ENCODE assay signal across 18 cellular contexts in the genomic region with DNA sequence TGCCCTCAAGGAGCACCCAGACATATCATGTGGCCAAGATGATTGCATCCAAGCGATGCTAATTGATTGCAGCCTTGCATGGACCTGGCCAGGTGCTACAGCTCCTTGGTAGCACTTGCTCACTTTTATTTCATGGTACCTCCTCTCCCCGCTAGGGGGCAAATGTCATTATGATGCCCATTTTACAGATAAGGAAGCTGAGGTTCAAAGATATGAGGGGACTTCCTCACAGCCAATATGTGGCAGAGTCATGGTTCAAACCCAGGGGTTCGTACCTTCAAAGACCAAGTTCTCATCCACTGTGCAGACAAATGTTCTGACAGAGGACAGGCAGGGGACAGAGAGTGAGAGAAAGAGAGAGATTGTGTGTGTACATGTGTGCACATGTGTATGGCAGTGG. TPM values are rescaled to one million over a fixed set of nuclear protein-coding genes. Genes with fewer than 3 reads are reported as not detected.
DNase-seq lines count a peak whose midpoint lies in the region; ATAC-seq, FAIRE-seq and TF ChIP-seq lines count a peak whose summit lies in the region.
"Had no signal": no experiment of that assay in that cellular context is flagged by ENCODE, and none has a peak within 500 bp of the region (broad histone marks: within the 10 kb centered on the region; RNA-seq: fewer than 3 reads in every experiment).

No MANE protein-coding gene starts in this region.

- BruUV-seq in GM12878 (replicated peaks; lab: Mats Ljungman, UMichigan), result no TSS peak

- no peak for FAIRE-seq in GM12878 (lab: Jason Lieb, UNC)
- no peak for FAIRE-seq in frontal cortex (lab: Jason Lieb, UNC)

- TF ChIP-seq RAD21 in GM12878 (IDR thresholded peaks at IDR 0.05; ENCODE audit: insufficient read depth, low read depth, low read length), result no peak

- SMC1A ChIA-PET in GM12878 (lab: Charles Lee; ENCODE audit: uncharacterized antibody, unreplicated experiment), result interaction anchor here (0.6 to 1.2 kb wide), 7 partner anchors 14 to 187 kb away, joined by 3 to 7 read pairs (median 4); partner anchors contain the start of gene KCNMB1

- no peak for TF ChIP-seq EP300 in GM12878 (IDR thresholded peaks at IDR 0.05; ENCODE audit: borderline replicate concordance in 1 of 2, control insufficient read depth in 1 of 2, low read depth in 2 of 2, low read length in 2 of 2)

- intact Hi-C loops in GM12878 (cut with micrococcal nuclease; ENCODE audit: unreplicated experiment), result no loop called here
- intact Hi-C loops in posterior vena cava (cut with DNase I), result loop anchor here in 1 of 2 donors (10.0 kb wide), 1 partner anchor 136 kb away; no protein-coding TSS in a partner anchor

- in situ Hi-C loops in GM12878 (cut with MboI), result no loop called here

- H3K9me3 ChIP-seq in CD4-positive, CD25-positive, alpha-beta regulatory T cell (ENCODE audit: control insufficient read depth in 2 of 2, low read length in 2 of 2), result no peaks in the 10 kb centered on the region
- H3K9me3 ChIP-seq in GM12878 (replicated peaks; ENCODE audit: control insufficient read depth, insufficient read depth, low read length), result no peaks in the 10 kb centered on the region
- H3K9me3 ChIP-seq: BLaER1 treated with 17β-estradiol and CSF1 and Interleukin-3, amounts not matched to agents 10 nM and 100 nM; suprapubic skin had no signal

- no peaks in the 10 kb centered on the region for H3K36me3 Mint-ChIP-seq in CD4-positive, CD25-positive, alpha-beta regulatory T cell
- H3K36me3 Mint-ChIP-seq: activated naive CD4-positive, alpha-beta T cell treated with anti-CD3 and anti-CD28 coated beads, Interleukin-2, amount 10 ng/mL, durations not matched to agents 7 days and 5 days; brain had no signal

- 0% methylated on average over 3 of the region's 3 CpGs for WGBS in GM12878 (ENCODE audit: insufficient coverage, insufficient replicate concordance, low lambda C conversion rate, missing lambda C conversion rate)

- no peaks in the 10 kb centered on the region for H3K36me3 ChIP-seq in CD4-positive, CD25-positive, alpha-beta regulatory T cell (ENCODE audit: control insufficient read depth, insufficient read depth, low read length)
- no peaks in the 10 kb centered on the region for H3K36me3 ChIP-seq in GM12878 (ENCODE audit: control insufficient read depth in 2 of 2, insufficient read depth in 2 of 2, low read length in 1 of 2)
- H3K36me3 ChIP-seq: BLaER1 treated with 17β-estradiol and CSF1 and Interleukin-3, amounts not matched to agents 10 nM and 100 nM; suprapubic skin; WERI-Rb-1 had no signal

- TF ChIP-seq POLR2A in GM12878 (IDR thresholded peaks at IDR 0.05; ENCODE audit: low read depth, low read length), result no peak

- no peaks in the 10 kb centered on the region for H3K9me3 Mint-ChIP-seq in CD4-positive, CD25-positive, alpha-beta regulatory T cell
- H3K9me3 Mint-ChIP-seq: activated naive CD4-positive, alpha-beta T cell treated with anti-CD3 and anti-CD28 coated beads, Interleukin-2, amount 10 ng/mL, durations not matched to agents 7 days and 5 days had no signal

- peaks cover 6 to 38% (median 17%) of the 10 kb centered on the region in 4 donors for H3K4me1 Mint-ChIP-seq in CD4-positive, CD25-positive, alpha-beta regulatory T cell

- H4K20me1 ChIP-seq in GM12878 (ENCODE audit: control insufficient read depth, insufficient read depth), result no peaks in the 10 kb centered on the region
- H4K20me1 ChIP-seq: BLaER1 treated with 17β-estradiol and CSF1 and Interleukin-3, amounts not matched to agents 10 nM and 100 nM had no signal

- CTCF ChIA-PET in GM12878 (lab: Yijun Ruan, JAX), result interaction anchor here (0.5 to 3.0 kb wide), 27 partner anchors 8 to 1178 kb away, joined by 3 to 10 read pairs (median 4); no protein-coding TSS in a partner anchor

- no peak overlapping the region for H3K9ac ChIP-seq in GM12878 (ENCODE audit: control insufficient read depth, insufficient read depth, low read length)
- H3K9ac ChIP-seq: BLaER1 treated with 17β-estradiol and CSF1 and Interleukin-3, amounts not matched to agents 10 nM and 100 nM had no signal

- RAD21 ChIA-PET in GM12878 (lab: Charles Lee; ENCODE audit: unreplicated experiment), result interaction anchor here (0.6 to 1.6 kb wide), 3 partner anchors 7 to 72 kb away, joined by 3 to 6 read pairs (median 5); no protein-coding TSS in a partner anchor

- no peak overlapping the region for H3K4me3 ChIP-seq in CD4-positive, CD25-positive, alpha-beta regulatory T cell (ENCODE audit: low read depth, low read length)
- H3K4me3 ChIP-seq in HL-60 (replicated peaks; ENCODE audit: insufficient read depth, low read length), result no peak overlapping the region
- H3K4me3 ChIP-seq in GM12878, result no peak overlapping the region
- H3K4me3 ChIP-seq: BLaER1 treated with 17β-estradiol and CSF1 and Interleukin-3, amounts not matched to agents 10 nM and 100 nM; suprapubic skin had no signal

- H3K4me1 ChIP-seq in CD4-positive, CD25-positive, alpha-beta regulatory T cell (ENCODE audit: control insufficient read depth, insufficient read depth, low read length, poor library complexity, severe bottlenecking), result peaks cover 7% of the 10 kb centered on the region
- H3K4me1 ChIP-seq in GM12878 (ENCODE audit: control insufficient read depth, insufficient read depth, low read length), result no peaks in the 10 kb centered on the region
- H3K4me1 ChIP-seq: suprapubic skin had no signal

- H2AFZ ChIP-seq in GM12878 (ENCODE audit: control insufficient read depth, low read depth, low read length), result no peak overlapping the region

- POLR2A ChIA-PET in GM12878 (lab: Charles Lee), result no interaction called here

- H3K4me2 ChIP-seq in GM12878 (ENCODE audit: control insufficient read depth, insufficient read depth), result no peak overlapping the region

- peak; percentile 6 to 57 (median 35) for DNase-seq in CD4-positive, CD25-positive, alpha-beta regulatory T cell
- DNase-seq in HL-60 (ENCODE audit: low read depth in 1 of 2, low spot score in 1 of 2) (peak in 1 of 2 experiments; percentile 16), GM12878 (ENCODE audit: low read depth, low spot score) (no peak), retina (no peak), frontal cortex (ENCODE audit: low spot score in 2 of 2) (no peak), posterior vena cava (ENCODE audit: low spot score) (no peak)
- DNase-seq: activated naive CD4-positive, alpha-beta T cell treated with anti-CD3 and anti-CD28 coated beads, Interleukin-2, amount 10 ng/mL, durations not matched to agents 7 days and 5 days; cortex of kidney; NCI-H1436; NCI-H446 treated with DMSO at 0.1 percent for 48 hours; WERI-Rb-1 had no signal

- H3K79me2 ChIP-seq in GM12878 (ENCODE audit: control insufficient read depth, insufficient read depth, low read length), result no peaks in the 10 kb centered on the region

- H3K27ac ChIP-seq in CD4-positive, CD25-positive, alpha-beta regulatory T cell (ENCODE audit: insufficient read depth, low read length, poor library complexity, severe bottlenecking), result no peak overlapping the region
- H3K27ac ChIP-seq in HL-60 (replicated peaks) (no peak overlapping the region), GM12878 (ENCODE audit: control insufficient read depth, insufficient read depth) (no peak overlapping the region)
- H3K27ac ChIP-seq: BLaER1 treated with 17β-estradiol and CSF1 and Interleukin-3, amounts not matched to agents 10 nM and 100 nM; suprapubic skin; WERI-Rb-1 had no signal

- ATAC-seq in CD4-positive, CD25-positive, alpha-beta regulatory T cell (ENCODE audit: low read depth in 2 of 2), result peak; percentile 43 to 57
- peak; percentile 92 for ATAC-seq in GM12878
- ATAC-seq in GM18858 (IDR thresholded peaks at IDR 0.05; ENCODE audit: unreplicated experiment), result no peak
- ATAC-seq: esophagus mucosa had no signal

- no peak overlapping the region for H3K4me3 Mint-ChIP-seq in CD4-positive, CD25-positive, alpha-beta regulatory T cell
- H3K4me3 Mint-ChIP-seq: activated naive CD4-positive, alpha-beta T cell treated with anti-CD3 and anti-CD28 coated beads, Interleukin-2, amount 10 ng/mL, durations not matched to agents 7 days and 5 days; brain had no signal

- peaks cover 2% of the 10 kb centered on the region for H3K27me3 Mint-ChIP-seq in CD4-positive, CD25-positive, alpha-beta regulatory T cell

- peak overlapping the region; percentile 7 to 94 (median 26) for H3K27ac Mint-ChIP-seq in CD4-positive, CD25-positive, alpha-beta regulatory T cell
- H3K27ac Mint-ChIP-seq: activated naive CD4-positive, alpha-beta T cell treated with anti-CD3 and anti-CD28 coated beads, Interleukin-2, amount 10 ng/mL, durations not matched to agents 7 days and 5 days had no signal

- TF ChIP-seq CTCF in GM12874 (IDR thresholded peaks at IDR 0.05; ENCODE audit: insufficient read depth, low read depth, low read length) (peak; percentile 69), HL-60 (IDR thresholded peaks at IDR 0.05; ENCODE audit: insufficient read depth, low read length) (peak; percentile 1), GM12878 (IDR thresholded peaks at IDR 0.05 in 2 of 3, conservative IDR thresholded peaks at IDR 0.05 in 1 of 3; ENCODE audit: control insufficient read depth in 2 of 3, extremely low read depth in 1 of 3, insufficient read depth in 1 of 3, low read depth in 3 of 3, low read length in 3 of 3) (peak; percentile 35 to 65 (median 49); a peak in 5 of 6 replicates)

- no peaks in the 10 kb centered on the region for H3K27me3 ChIP-seq in CD4-positive, CD25-positive, alpha-beta regulatory T cell (ENCODE audit: control insufficient read depth, insufficient read depth, low read length)
- H3K27me3 ChIP-seq in HL-60 (ENCODE audit: insufficient read depth, poor library complexity, severe bottlenecking) (no peaks in the 10 kb centered on the region), GM12878 (replicated peaks in 1 of 2; ENCODE audit: control insufficient read depth in 2 of 2, insufficient read depth in 2 of 2, low read length in 1 of 2) (no peaks in the 10 kb centered on the region; a peak in 1 of 4 replicates)
- H3K27me3 ChIP-seq: BLaER1 treated with 17β-estradiol and CSF1 and Interleukin-3, amounts not matched to agents 10 nM and 100 nM; suprapubic skin had no signal

RNA-seq across cellular contexts. Expression of gene KCNMB1, which starts 21.9 kb away (rescaled TPM):
- total RNA-seq in CD4-positive, CD25-positive, alpha-beta regulatory T cell, result 0.25 TPM
- polyA plus RNA-seq in CD4-positive, CD25-positive, alpha-beta regulatory T cell, result under 1 TPM in 1 of 4 donors, not detected in 3; 0.03 TPM
- 3.4 and 4.6 TPM in 2 replicates for total RNA-seq in GM12878 (2013; cell fraction: nucleolus; rRNA removed)
- total RNA-seq in GM12878 (2014; rRNA removed) (1.9 and 2.5 TPM in 2 replicates), GM12878 (2014; rRNA removed; fragmentation: Illumina TruSeq; extraction: Trizol) (1.6 and 1.9 TPM in 2 replicates), GM12878 (2021) (3.5 and 3.8 TPM in 2 replicates), frontal cortex (under 0.01 TPM), posterior vena cava (10 to 100 TPM; 48.6 to 61.6 TPM)
- polyA plus RNA-seq in GM12878 (2011; ENCODE audit: low read depth), result 0.73 TPM
- polyA plus RNA-seq in GM12878 (2011; rRNA removed) (1.2 TPM in 2 replicates), GM12878 (2014; fragmentation: Illumina TruSeq; extraction: Trizol) (1.9 and 3.6 TPM in 2 replicates), GM12878 (2014; fragmentation: Nextera tagmentation; extraction: Ambion mirVana) (1 to 10 TPM; 2.3 to 2.8 TPM), GM12878 (2014; rRNA removed) (2.7 and 2.9 TPM in 2 replicates), GM12878 (2016; fragmentation: Nextera tagmentation; extraction: Ambion mirVana) (1 to 10 TPM; 2.5 to 3.4 TPM)
- 1.8 TPM in 2 replicates for polyA plus RNA-seq in GM12878 (2011; cell fraction: cytosol; rRNA removed)
- 6.1 TPM in 2 replicates for polyA plus RNA-seq in GM12878 (2011; cell fraction: nucleus; rRNA removed)
- polyA plus RNA-seq in GM12878 (2012), result 0.87 and 1.7 TPM in 2 replicates
- 3.5 and 3.7 TPM in 2 replicates for polyA minus RNA-seq in GM12878 (2011; rRNA and poly(A)+ RNA removed)
- polyA minus RNA-seq in GM12878 (2011; cell fraction: cytosol; rRNA and poly(A)+ RNA removed), result 0.31 and 0.40 TPM in 2 replicates
- 1.2 and 3.2 TPM in 2 replicates for polyA minus RNA-seq in GM12878 (2011; cell fraction: nucleus; rRNA and poly(A)+ RNA removed)
- polyA plus RNA-seq: neural cell had no signal

Comparison
In these comparisons a context has a peak if more than half of its experiments do, and no peak if none do; other contexts are left out.
1. DNase-seq: peak in CD4-positive, CD25-positive, alpha-beta regulatory T cell (3 of 3); none in GM12878 (single experiment), retina (single experiment), frontal cortex (0 of 2) and posterior vena cava (single experiment).
2. CTCF ChIP-seq: peak in every context shown above with its lines; median percentile 69 in GM12874; 49 in GM12878; 1 in HL-60.
3. RNA of gene KCNMB1, which starts 21.9 kb away (total RNA-seq): 48.6 to 61.6 TPM in posterior vena cava; 1.6 to 4.6 TPM in GM12878, 0.25 TPM in CD4-positive, CD25-positive, alpha-beta regulatory T cell (single experiment) and under 0.01 TPM in frontal cortex (single experiment); every median in the first group is over 4 times any median in the second.